In the genomic region with DNA sequence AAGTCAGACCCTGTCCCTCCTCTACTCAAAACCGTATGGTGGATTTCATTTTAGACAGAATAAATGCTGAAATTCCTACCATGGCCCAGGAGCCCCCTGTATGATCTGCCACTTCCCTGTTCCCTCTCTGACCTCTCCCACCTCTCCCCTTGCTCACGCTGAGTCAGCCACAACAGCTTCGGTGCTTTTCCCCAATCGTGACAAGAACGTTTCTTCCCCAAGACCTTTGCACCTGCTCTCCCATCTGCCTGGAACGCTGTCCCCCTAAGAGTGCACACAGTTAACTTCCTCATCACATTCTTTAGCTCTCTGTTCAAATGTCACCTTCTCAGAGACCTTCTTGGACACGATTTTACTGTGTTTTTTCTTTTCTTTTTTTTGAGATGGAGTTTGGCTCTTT, we compare ENCODE assay signal across 19 cellular contexts.
"Had no signal": no experiment of that assay in that cellular context is flagged by ENCODE, and none has a peak within 500 bp of the region (broad histone marks: within the 10 kb centered on the region; RNA-seq: fewer than 3 reads in every experiment).

No MANE protein-coding gene starts in this region.

- H3K4me3 ChIP-seq: breast epithelium, gastrocnemius medialis, heart right ventricle, left lung, transverse colon had no signal

- H3K9me3 Mint-ChIP-seq: T-cell had no signal

- H3K9me3 ChIP-seq: breast epithelium, gastrocnemius medialis, heart right ventricle, left lung, transverse colon had no signal

- H3K27ac Mint-ChIP-seq: activated CD8-positive, alpha-beta T cell treated with anti-CD3 and anti-CD28 coated beads, Interleukin-2, amount 10 ng/mL, durations not matched to agents 7 days and 5 days; endodermal cell had no signal

- DNase-seq: activated CD8-positive, alpha-beta memory T cell treated with anti-CD3 and anti-CD28 coated beads, Interleukin-2, amount 50 U/mL, for 4 hours; activated CD8-positive, alpha-beta T cell treated with anti-CD3 and anti-CD28 coated beads, Interleukin-2, amount 10 ng/mL, durations not matched to agents 7 days and 5 days; activated gamma-delta T cell treated with Interleukin-2 at 50 U/mL for 16 hours; aorta; endodermal cell; erythroblast; gastrocnemius medialis; heart right ventricle; islet precursor cell; left lung; mammary epithelial cell; retina; stimulated activated CD4-positive, alpha-beta T cell treated with anti-CD3 and anti-CD28 coated beads, Interleukin-15, amount 100 ng/mL, for 24 hours; stimulated activated CD4-positive, alpha-beta T cell treated with anti-CD3 and anti-CD28 coated beads, Interleukin-4, amount 100 ng/mL, for 1 hour; stimulated activated naive CD4-positive, alpha-beta T cell treated with Interleukin-2 at 50 U/mL for 16 hours; T-cell; transverse colon had no signal

- H3K36me3 ChIP-seq: breast epithelium had no signal

- ATAC-seq: activated CD8-positive, alpha-beta T cell treated with anti-CD3 and anti-CD28 coated beads, Interleukin-2, amount 10 ng/mL, durations not matched to agents 7 days and 5 days; gastrocnemius medialis; heart right ventricle; left lung; T-cell had no signal

- H3K27me3 ChIP-seq: breast epithelium, gastrocnemius medialis, heart right ventricle, left lung, transverse colon had no signal

- H3K27me3 Mint-ChIP-seq: T-cell had no signal

- H3K27ac ChIP-seq: breast epithelium, gastrocnemius medialis, heart right ventricle, left lung, transverse colon, VCaP had no signal
